In genomic region chrX:128216364-128216763, GRCh38 we compare ENCODE assay signal across 27 cellular contexts.
"Had no signal": no experiment of that assay in that cellular context is flagged by ENCODE, and none has a peak within 500 bp of the region (broad histone marks: within the 10 kb centered on the region; RNA-seq: fewer than 3 reads in every experiment).

No MANE protein-coding gene starts in this region.

- H3K27me3 ChIP-seq: stomach, suprapubic skin, testis, thyroid gland, tibial artery, tibial nerve, transverse colon, upper lobe of left lung, upper lobe of right lung, uterus, vagina had no signal

- H3K9me3 ChIP-seq: suprapubic skin, testis, thoracic aorta, thyroid gland, transverse colon, upper lobe of left lung, upper lobe of right lung, uterus, vagina had no signal

- H3K4me1 ChIP-seq: stomach, suprapubic skin, testis, thyroid gland, tibial artery, tibial nerve, transverse colon, upper lobe of left lung, upper lobe of right lung, uterus, vagina had no signal

- H3K27ac ChIP-seq: stomach, suprapubic skin, testis, thoracic aorta, thyroid gland, tibial artery, tibial nerve, transverse colon, upper lobe of left lung, upper lobe of right lung, uterus, vagina had no signal

- H3K36me3 ChIP-seq: stomach, suprapubic skin, thoracic aorta, thyroid gland, tibial artery, tibial nerve, transverse colon, upper lobe of left lung, upper lobe of right lung, uterus, vagina had no signal

- DNase-seq: stimulated activated CD4-positive, alpha-beta T cell treated with anti-CD3 and anti-CD28 coated beads, Interleukin-2, amount 100 ng/mL, for 48 hours; stimulated activated CD4-positive, alpha-beta T cell treated with anti-CD3 and anti-CD28 coated beads, Interleukin-4, amount 100 ng/mL, for 1 hour; stimulated activated CD4-positive, alpha-beta T cell treated with anti-CD3 and anti-CD28 coated beads, Interleukin-4, amount 100 ng/mL, for 24 hours; stimulated activated CD4-positive, alpha-beta T cell treated with anti-CD3 and anti-CD28 coated beads, Interleukin-4, amount 100 ng/mL, for 4 hours; stimulated activated CD8-positive, alpha-beta memory T cell treated with anti-CD3 and anti-CD28 coated beads, Interleukin-4, amount 100 ng/mL, for 48 hours; stimulated activated naive B cell treated with anti-CD40 and anti-IgM and Interleukin-4, amounts not matched to agents 10 μg/mL and 1 μg/mL and 100 μg/mL, for 72 hours; stimulated activated naive CD4-positive, alpha-beta T cell; stimulated activated naive CD4-positive, alpha-beta T cell treated with Interleukin-2 at 50 U/mL for 16 hours; stimulated activated naive CD8-positive, alpha-beta T cell treated with anti-CD3 and anti-CD28 coated beads, Interleukin-15, amount 100 ng/mL, for 72 hours; stimulated activated naive CD8-positive, alpha-beta T cell treated with anti-CD3 and anti-CD28 coated beads, Interleukin-15, Interleukin-2, amounts not matched to agents 100 U/mL and 50 U/mL, for 24 hours; stomach; substantia nigra; testis; thyroid gland; tibial artery; transverse colon; trophoblast cell; upper lobe of left lung; upper lobe of right lung; uterus had no signal

- H3K4me3 ChIP-seq: stomach, suprapubic skin, testis, thoracic aorta, thyroid gland, tibial artery, tibial nerve, transverse colon, upper lobe of left lung, upper lobe of right lung, uterus, vagina had no signal

- ATAC-seq: stimulated activated effector memory CD8-positive, alpha-beta T cell treated with anti-CD3 and anti-CD28 coated beads, Interleukin-12 subunit alpha, Interleukin-12 subunit beta, amount 100 ng/mL, for 72 hours; stimulated activated memory B cell treated with anti-CD40 and anti-IgM and Interleukin-4, amounts not matched to agents 10 μg/mL and 1 μg/mL and 100 μg/mL, for 72 hours; stimulated activated naive B cell treated with anti-CD40 and anti-IgM and Interleukin-4, amounts not matched to agents 10 μg/mL and 1 μg/mL and 100 μg/mL, for 72 hours; stimulated activated naive CD8-positive, alpha-beta T cell treated with anti-CD3 and anti-CD28 coated beads, Interleukin-15, amount 100 ng/mL, for 72 hours; stimulated activated naive CD8-positive, alpha-beta T cell treated with anti-CD3 and anti-CD28 coated beads, Interleukin-15, Interleukin-2, amounts not matched to agents 100 U/mL and 50 U/mL, for 24 hours; upper lobe of right lung had no signal

- FAIRE-seq: urothelium cell line had no signal
